8 cellular contexts compared by ENCODE assay signal in genomic region chr1:40951943-40952743, GRCh38. TPM values are rescaled to one million over a fixed set of nuclear protein-coding genes. Genes with fewer than 3 reads are reported as not detected.
DNase-seq lines count a peak whose midpoint lies in the region; ATAC-seq and TF ChIP-seq lines count a peak whose summit lies in the region.

No MANE protein-coding gene starts in this region.

- H3K36me3 ChIP-seq in DOHH2 (ENCODE audit: control insufficient read depth, low read length) (no peaks in the 10 kb centered on the region), MM.1S (replicated peaks; ENCODE audit: insufficient read depth, low read length) (no peaks in the 10 kb centered on the region), right atrium auricular region (no peaks in the 10 kb centered on the region), gastrocnemius medialis (no peaks in the 10 kb centered on the region)

- H2AFZ ChIP-seq in MM.1S (ENCODE audit: low read length) = peak overlapping the region; percentile 9; the same call in 1 of the 2 replicates

- in situ Hi-C loops in gastrocnemius medialis (cut with MboI; ENCODE audit: low sequenced_read_pairs in 4 of 4) = loop anchor here (5.0 to 10.0 kb wide), 4 partner anchors 100 to 337 kb away; no protein-coding TSS in a partner anchor

- H3K4me1 ChIP-seq in DOHH2 (ENCODE audit: control insufficient read depth, low read length) (0 out of 2 replicates have a peak, but pooled peaks cover 3% of the 10 kb centered on the region), MM.1S (ENCODE audit: low read length) (no peaks in the 10 kb centered on the region), right atrium auricular region (peaks cover 0 to 6% of the 10 kb centered on the region in 2 donors), gastrocnemius medialis (no peaks in the 10 kb centered on the region)

- H3K9me3 ChIP-seq in DOHH2 (ENCODE audit: control insufficient read depth, insufficient read depth, low read length) (no peaks in the 10 kb centered on the region), MM.1S (replicated peaks; ENCODE audit: insufficient read depth, low read length) (no peaks in the 10 kb centered on the region), right atrium auricular region (no peaks in the 10 kb centered on the region), gastrocnemius medialis (no peaks in the 10 kb centered on the region)

- H3K9me2 ChIP-seq in DOHH2 (replicated peaks; ENCODE audit: control insufficient read depth, low read length) (no peaks in the 10 kb centered on the region), MM.1S (replicated peaks; ENCODE audit: insufficient read depth, low read length) (no peaks in the 10 kb centered on the region)

- ATAC-seq in gastrocnemius medialis = peak; percentile 56 to 75
- ATAC-seq in GM18858 (IDR thresholded peaks at IDR 0.05; ENCODE audit: unreplicated experiment) = no peak

- intact Hi-C loops in gastrocnemius medialis (cut with DNase I; ENCODE audit: low total_unique reads) = loop anchor here (1.0 to 2.0 kb wide), 3 partner anchors 102 to 340 kb away; no protein-coding TSS in a partner anchor

- TF ChIP-seq CTCF in DOHH2 (IDR thresholded peaks at IDR 0.05; ENCODE audit: low read depth, low read length, poor library complexity, severe bottlenecking) (peak; percentile 90), MM.1S (IDR thresholded peaks at IDR 0.05; ENCODE audit: low read length) (peak; percentile 88), right atrium auricular region (IDR thresholded peaks at IDR 0.05) (peak; percentile 90 to 94), gastrocnemius medialis (IDR thresholded peaks at IDR 0.05 in 4 of 5, conservative IDR thresholded peaks at IDR 0.05 in 1 of 5) (peak; percentile 73 to 88 (median 86))

- H3K79me2 ChIP-seq in DOHH2 (ENCODE audit: control insufficient read depth, low read length) (no peaks in the 10 kb centered on the region), MM.1S (ENCODE audit: low read length) (no peaks in the 10 kb centered on the region)

- H3K27ac ChIP-seq in DOHH2 (ENCODE audit: low read depth, low read length) = no peak overlapping the region
- H3K27ac ChIP-seq in MM.1S (ENCODE audit: low read length) = no peak overlapping the region
- H3K27ac ChIP-seq in right atrium auricular region = no peak overlapping the region
- no peak overlapping the region for H3K27ac ChIP-seq in gastrocnemius medialis

- H3F3A ChIP-seq in DOHH2 (ENCODE audit: control insufficient read depth, insufficient read depth) (no peaks in the 10 kb centered on the region), MM.1S (ENCODE audit: insufficient read depth, low read length) (no peaks in the 10 kb centered on the region)

- peak; percentile 44 for DNase-seq in MM.1S
- peak; percentile 32 for DNase-seq in SKM-1 (lab: John Stamatoyannopoulos, UW; ENCODE audit: unreplicated experiment)
- peak; percentile 18 for DNase-seq in activated naive CD8-positive, alpha-beta T cell treated with anti-CD3 and anti-CD28 coated beads, Interleukin-2, amount 50 U/mL, for 16 hours (ENCODE audit: low read depth, low spot score)
- peak; percentile 69 for DNase-seq in right atrium auricular region (ENCODE audit: low spot score)
- peak; percentile 32 to 53 for DNase-seq in gastrocnemius medialis
- no peak for DNase-seq in GOT3 (lab: John Stamatoyannopoulos, UW)

- H3K4me2 ChIP-seq in DOHH2 (ENCODE audit: low read length) = peak overlapping the region; percentile 25
- H3K4me2 ChIP-seq in MM.1S (ENCODE audit: low read depth, low read length) = peak overlapping the region; percentile 40; the same call in 1 of the 2 replicates

- H3K4me3 ChIP-seq in DOHH2 (ENCODE audit: low read length) = no peak overlapping the region
- no peak overlapping the region for H3K4me3 ChIP-seq in MM.1S (ENCODE audit: low read length)
- no peak overlapping the region for H3K4me3 ChIP-seq in right atrium auricular region
- H3K4me3 ChIP-seq in gastrocnemius medialis = no peak overlapping the region

- H3K9ac ChIP-seq in MM.1S (ENCODE audit: low read length) = no peak overlapping the region

- TF ChIP-seq POLR2A in gastrocnemius medialis (IDR thresholded peaks at IDR 0.05) = no peak

- H4K20me1 ChIP-seq in DOHH2 (ENCODE audit: control insufficient read depth, insufficient read depth, low read depth, low read length) = no peaks in the 10 kb centered on the region
- no peaks in the 10 kb centered on the region for H4K20me1 ChIP-seq in MM.1S (ENCODE audit: insufficient read depth, low read length)

- H3K27me3 ChIP-seq in DOHH2 (ENCODE audit: control insufficient read depth, low read length) (peaks cover 16% of the 10 kb centered on the region), MM.1S (replicated peaks; ENCODE audit: insufficient read depth, low read length) (no peaks in the 10 kb centered on the region), right atrium auricular region (no peaks in the 10 kb centered on the region), gastrocnemius medialis (peaks cover 0 to 4% (median 0%) of the 10 kb centered on the region in 3 donors)

RNA-seq across cellular contexts. Expression of gene CTPS1, which starts 27.4 kb away (rescaled TPM):
- total RNA-seq in right atrium auricular region = 10 to 100 TPM in 1 of 2 donors, 1 to 10 TPM in 1; 8.8 to 15.4 TPM
- total RNA-seq in gastrocnemius medialis = 10 to 100 TPM in 3 of 4 donors, 1 to 10 TPM in 1; 9.5 to 24.3 (median 14.7) TPM
